Comparison of ENCODE assay signal across 20 cellular contexts in genomic region chr20:63794614-63795013, GRCh38. TPM values are rescaled to one million over a fixed set of nuclear protein-coding genes. Genes with fewer than 3 reads are reported as not detected.
DNase-seq lines count a peak whose midpoint lies in the region; ATAC-seq and TF ChIP-seq lines count a peak whose summit lies in the region.
"Had no signal": no experiment of that assay in that cellular context is flagged by ENCODE, and none has a peak within 500 bp of the region (broad histone marks: within the 10 kb centered on the region; RNA-seq: fewer than 3 reads in every experiment).

No MANE protein-coding gene starts in this region.

- no peak overlapping the region for H2BK12ac ChIP-seq in H9 (ENCODE audit: insufficient read length, low read depth, low read length)

- peak; percentile 12 for ATAC-seq in stimulated activated effector memory CD8-positive, alpha-beta T cell treated with anti-CD3 and anti-CD28 coated beads, Interleukin-12 subunit alpha, Interleukin-12 subunit beta, amount 100 ng/mL, for 72 hours
- ATAC-seq: Panc1 had no signal

- peaks cover 10% of the 10 kb centered on the region for H3F3A ChIP-seq in neural progenitor cell (ENCODE audit: low read depth)

- H3K27me3 Mint-ChIP-seq in H9 (ENCODE audit: low read depth) (peaks cover 2% of the 10 kb centered on the region; the same call in 1 of the 2 replicates), neural progenitor cell (ENCODE audit: insufficient read depth, low read depth) (peaks cover 2% of the 10 kb centered on the region)

- peaks cover 5% of the 10 kb centered on the region for H3K79me1 ChIP-seq in H9 (ENCODE audit: insufficient read depth, low read depth, low read length, poor library complexity, severe bottlenecking)

- peak; percentile 37 for DNase-seq in DMS53 (lab: John Stamatoyannopoulos, UW)
- DNase-seq in DMS53 treated with DMSO at 0.1 percent for 48 hours (lab: John Stamatoyannopoulos, UW; ENCODE audit: unreplicated experiment): no peak
- DNase-seq in H9: no peak
- DNase-seq in SW480 (ENCODE audit: low spot score): peak; percentile 74
- DNase-seq in stimulated activated effector memory CD8-positive, alpha-beta T cell treated with anti-CD3 and anti-CD28 coated beads, Interleukin-12 subunit alpha, Interleukin-12 subunit beta, amount 100 ng/mL, for 72 hours (ENCODE audit: low spot score in 2 of 2): no peak
- no peak for DNase-seq in NCI-H1436 treated with DMSO at 0.1 percent for 48 hours (lab: John Stamatoyannopoulos, UW)
- DNase-seq in neural progenitor cell (ENCODE audit: low spot score): no peak
- DNase-seq in NCI-H1092 (lab: John Stamatoyannopoulos, UW): no peak
- DNase-seq: Caco-2; CD4-positive, CD25-positive, alpha-beta regulatory T cell; EL; IMR-90; MG63; NCI-H1105; NCI-H187; NCI-H2107; NCI-H2227 treated with DMSO at 0.1 percent for 48 hours; NCI-H524 treated with DMSO at 0.1 percent for 48 hours had no signal

- no peaks in the 10 kb centered on the region for H3K23me2 ChIP-seq in H9 (ENCODE audit: insufficient read length, low read depth, low read length, poor library complexity, severe bottlenecking)

- H3K4me3 Mint-ChIP-seq in H9 (no peak overlapping the region), neural progenitor cell (no peak overlapping the region)
- no peak overlapping the region for H3K4me3 Mint-ChIP-seq in stimulated activated effector memory CD8-positive, alpha-beta T cell treated with anti-CD3 and anti-CD28 coated beads, Interleukin-12 subunit alpha, Interleukin-12 subunit beta, amount 100 ng/mL, for 72 hours
- H3K4me3 Mint-ChIP-seq: CD4-positive, CD25-positive, alpha-beta regulatory T cell had no signal

- H3K4me2 ChIP-seq in H9 (ENCODE audit: insufficient read depth, insufficient read length, low read length): no peak overlapping the region
- H3K4me2 ChIP-seq in neural progenitor cell: no peak overlapping the region

- H3K9ac ChIP-seq in H9 (ENCODE audit: extremely low read depth, insufficient read length, low read length) (no peak overlapping the region), neural progenitor cell (no peak overlapping the region)

- no peak overlapping the region for H3K56ac ChIP-seq in H9 (ENCODE audit: insufficient read length, low read depth, low read length)

- H3K4me1 ChIP-seq in H9 (ENCODE audit: insufficient read depth, low read length) (no peaks in the 10 kb centered on the region), neural progenitor cell (no peaks in the 10 kb centered on the region)
- H3K4me1 ChIP-seq: Caco-2 had no signal

- H3T11ph ChIP-seq in H9 (ENCODE audit: low read length): no peak overlapping the region

- no peak overlapping the region for H4K8ac ChIP-seq in H9 (replicated peaks; ENCODE audit: insufficient read length, low read depth, low read length)

- H2BK5ac ChIP-seq in H9 (ENCODE audit: insufficient read length, low read length): no peak overlapping the region

- H3K4me3 ChIP-seq in neural progenitor cell: no peak overlapping the region
- H3K4me3 ChIP-seq: MG63 had no signal

- no peak overlapping the region for H2AFZ ChIP-seq in H9 (ENCODE audit: low read length)
- no peak overlapping the region for H2AFZ ChIP-seq in neural progenitor cell (replicated peaks)

- H3K14ac ChIP-seq in H9 (ENCODE audit: insufficient read depth, low read length): no peak overlapping the region

- H3K27me3 ChIP-seq in H9 (ENCODE audit: insufficient read depth, low read length) (no peaks in the 10 kb centered on the region), neural progenitor cell (no peaks in the 10 kb centered on the region)
- H3K27me3 ChIP-seq: MG63 had no signal

- H3K36me3 Mint-ChIP-seq in H9 (ENCODE audit: insufficient read depth in 1 of 3, low read depth in 3 of 3) (peaks cover 0 to 18% (median 17%) of the 10 kb centered on the region in 3 experiments; a peak in 5 of 7 replicates), neural progenitor cell (no peaks in the 10 kb centered on the region)
- H3K36me3 Mint-ChIP-seq in stimulated activated effector memory CD8-positive, alpha-beta T cell treated with anti-CD3 and anti-CD28 coated beads, Interleukin-12 subunit alpha, Interleukin-12 subunit beta, amount 100 ng/mL, for 72 hours: no peaks in the 10 kb centered on the region
- H3K36me3 Mint-ChIP-seq: CD4-positive, CD25-positive, alpha-beta regulatory T cell had no signal

- H3K9me3 Mint-ChIP-seq in H9: no peaks in the 10 kb centered on the region; a peak in 1 of 5 replicates
- H3K9me3 Mint-ChIP-seq in stimulated activated effector memory CD8-positive, alpha-beta T cell treated with anti-CD3 and anti-CD28 coated beads, Interleukin-12 subunit alpha, Interleukin-12 subunit beta, amount 100 ng/mL, for 72 hours: no peaks in the 10 kb centered on the region
- no peaks in the 10 kb centered on the region for H3K9me3 Mint-ChIP-seq in neural progenitor cell
- H3K9me3 Mint-ChIP-seq: CD4-positive, CD25-positive, alpha-beta regulatory T cell had no signal

- no peak overlapping the region for H3K4ac ChIP-seq in H9 (ENCODE audit: low read depth, low read length)

- H3K23ac ChIP-seq in H9 (ENCODE audit: insufficient read length, low read depth, low read length): no peak overlapping the region

- H2BK15ac ChIP-seq in H9 (ENCODE audit: low read depth, low read length): no peak overlapping the region

- peak overlapping the region; percentile 45 for H4K91ac ChIP-seq in H9 (ENCODE audit: insufficient read length, low read depth, low read length)

- H3K27ac ChIP-seq in H9 (ENCODE audit: insufficient read length, low read depth, low read length): no peak overlapping the region
- no peak overlapping the region for H3K27ac ChIP-seq in neural progenitor cell
- H3K27ac ChIP-seq: 22Rv1 had no signal

- H3K4me1 Mint-ChIP-seq in H9 (peaks cover 7 to 10% of the 10 kb centered on the region in 2 experiments; a peak in 3 of 4 replicates), neural progenitor cell (peaks cover 11% of the 10 kb centered on the region)
- peaks cover 10% of the 10 kb centered on the region for H3K4me1 Mint-ChIP-seq in stimulated activated effector memory CD8-positive, alpha-beta T cell treated with anti-CD3 and anti-CD28 coated beads, Interleukin-12 subunit alpha, Interleukin-12 subunit beta, amount 100 ng/mL, for 72 hours

- no peak overlapping the region for H4K5ac ChIP-seq in H9 (ENCODE audit: insufficient read length, low read depth, low read length)

- no peaks in the 10 kb centered on the region for H3K36me3 ChIP-seq in neural progenitor cell
- H3K36me3 ChIP-seq: MG63 had no signal

- H4K20me1 ChIP-seq in H9 (ENCODE audit: control insufficient read depth, insufficient read depth, insufficient read length): no peaks in the 10 kb centered on the region
- H4K20me1 ChIP-seq in neural progenitor cell (ENCODE audit: low read depth): no peaks in the 10 kb centered on the region

- no CpG with 5 or more reads among the region's 14 CpGs for WGBS in H9 (ENCODE audit: extremely low coverage, insufficient read length, low lambda C conversion rate)

- H3K18ac ChIP-seq in H9 (ENCODE audit: insufficient read length, low read depth, low read length): no peak overlapping the region

- TF ChIP-seq CTCF in H9 (conservative IDR thresholded peaks at IDR 0.05): no peak
- TF ChIP-seq CTCF in neural progenitor cell (IDR thresholded peaks at IDR 0.05): no peak

- no peaks in the 10 kb centered on the region for H3K79me2 ChIP-seq in H9 (ENCODE audit: insufficient read depth, low read length)
- no peaks in the 10 kb centered on the region for H3K79me2 ChIP-seq in neural progenitor cell (ENCODE audit: low read depth)

- H2BK120ac ChIP-seq in H9 (ENCODE audit: low read depth, low read length, poor library complexity, severe bottlenecking): no peak overlapping the region

- H3K27ac Mint-ChIP-seq in H9 (no peak overlapping the region), neural progenitor cell (no peak overlapping the region)
- H3K27ac Mint-ChIP-seq in stimulated activated effector memory CD8-positive, alpha-beta T cell treated with anti-CD3 and anti-CD28 coated beads, Interleukin-12 subunit alpha, Interleukin-12 subunit beta, amount 100 ng/mL, for 72 hours: no peak overlapping the region
- H3K27ac Mint-ChIP-seq: CD4-positive, CD25-positive, alpha-beta regulatory T cell had no signal

- H3K9me3 ChIP-seq in H9 (ENCODE audit: control insufficient read depth, low read depth, low read length) (no peaks in the 10 kb centered on the region), neural progenitor cell (ENCODE audit: low read depth) (no peaks in the 10 kb centered on the region)
- H3K9me3 ChIP-seq: MG63 had no signal

- no peak overlapping the region for H2AK5ac ChIP-seq in H9 (ENCODE audit: insufficient read length, low read length)

- no peak overlapping the region for H2BK20ac ChIP-seq in H9 (ENCODE audit: low read depth, low read length, poor library complexity, severe bottlenecking)

RNA-seq across cellular contexts. Expression of gene ZBTB46, which starts 36.5 kb away (rescaled TPM):
- total RNA-seq in H9 (2021) (27.1 and 27.3 TPM in 2 replicates), neural progenitor cell (ENCODE audit: low replicate concordance) (8.1 and 13.9 TPM in 2 replicates)

RNA-seq across cellular contexts. Expression of gene SLC2A4RG, which starts 55.0 kb away (rescaled TPM):
- 37.9 and 43.9 TPM in 2 replicates for total RNA-seq in H9 (2021)
- 12.0 and 58.0 TPM in 2 replicates for total RNA-seq in neural progenitor cell (ENCODE audit: low replicate concordance)

RNA-seq across cellular contexts. Expression of gene LIME1, which starts 58.1 kb away (rescaled TPM):
- total RNA-seq in H9 (2021): 12.8 and 13.5 TPM in 2 replicates
- total RNA-seq in neural progenitor cell (ENCODE audit: low replicate concordance): 0.47 and 10.9 TPM in 2 replicates

Comparison
In these comparisons a context has a peak if more than half of its experiments do, and no peak if none do; other contexts are left out.
1. DNase-seq: peak in DMS53 (single experiment) and SW480 (single experiment); none in DMS53 treated with DMSO at 0.1 percent for 48 hours (single experiment), H9 (single experiment), stimulated activated effector memory CD8-positive, alpha-beta T cell treated with anti-CD3 and anti-CD28 coated beads, Interleukin-12 subunit alpha, Interleukin-12 subunit beta, amount 100 ng/mL, for 72 hours (0 of 2), NCI-H1436 treated with DMSO at 0.1 percent for 48 hours (single experiment), neural progenitor cell (single experiment) and NCI-H1092 (single experiment).